11 cellular contexts compared by ENCODE assay signal in the genomic region with DNA sequence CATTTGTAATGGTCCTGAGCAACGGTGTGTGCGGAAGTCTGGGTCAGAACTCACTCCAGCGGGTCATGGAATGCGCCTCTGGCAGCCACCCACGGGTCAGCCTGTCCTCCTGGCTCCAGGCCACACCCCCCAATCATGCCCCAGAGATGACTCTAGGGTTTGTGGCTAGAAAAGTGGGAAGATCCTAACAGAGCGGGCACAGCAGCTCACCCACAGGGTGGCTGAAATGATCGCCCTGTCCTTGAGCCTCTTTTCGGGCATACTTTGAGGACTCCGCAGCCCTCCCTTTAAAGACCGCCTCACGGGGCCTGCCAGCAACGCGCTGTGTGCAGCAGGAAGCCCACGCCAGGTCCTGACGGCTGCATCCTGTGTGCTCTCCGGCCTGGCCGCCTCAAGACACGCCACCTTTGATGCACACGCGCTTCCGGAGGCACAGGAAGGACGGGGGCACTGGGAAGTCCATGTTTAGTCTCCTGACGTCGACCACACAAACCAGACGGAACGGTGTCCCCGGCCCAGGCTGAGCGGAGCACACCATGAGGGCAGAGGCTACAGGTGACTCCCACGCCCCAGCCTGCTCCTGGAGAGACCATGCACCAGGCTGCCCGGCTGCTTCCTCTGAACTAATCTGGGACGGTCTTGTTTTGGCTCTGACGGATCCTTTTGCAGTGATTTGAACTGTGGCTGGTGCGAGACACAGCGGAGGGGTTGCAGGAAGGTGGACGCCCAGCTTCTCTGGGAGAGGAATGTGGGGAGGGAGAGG.
A peak's percentile ranks its signal among the peaks of the same experiment; 100 is the strongest.
DNase-seq lines count a peak whose midpoint lies in the region; ATAC-seq and TF ChIP-seq lines count a peak whose summit lies in the region.
"Had no signal": no experiment of that assay in that cellular context is flagged by ENCODE, and none has a peak within 500 bp of the region (broad histone marks: within the 10 kb centered on the region; RNA-seq: fewer than 3 reads in every experiment).

No MANE protein-coding gene starts in this region.

- H3K27me3 ChIP-seq in BE2C (no peaks in the 10 kb centered on the region), foreskin keratinocyte (no peaks in the 10 kb centered on the region)
- H3K27me3 ChIP-seq: breast epithelium had no signal

- TF ChIP-seq CTCF in BE2C (IDR thresholded peaks at IDR 0.05; ENCODE audit: low read depth, low read length), result no peak
- no peak for TF ChIP-seq CTCF in cardiac fibroblast (IDR thresholded peaks at IDR 0.05; ENCODE audit: low read depth, low read length)
- no peak for TF ChIP-seq CTCF in foreskin keratinocyte (conservative IDR thresholded peaks at IDR 0.05)

- peaks cover 0 to 8% of the 10 kb centered on the region in 2 donors for H3K36me3 Mint-ChIP-seq in naive B cell

- H3K27ac Mint-ChIP-seq in naive B cell, result peak overlapping the region in 5 of 6 donors; percentile 61 to 96 (median 95)

- peaks cover 0 to 3% (median 0%) of the 10 kb centered on the region in 7 donors for H3K9me3 Mint-ChIP-seq in naive B cell

- H3K4me3 ChIP-seq in BE2C (ENCODE audit: low read depth, low read length) (no peak overlapping the region), cardiac fibroblast (replicated peaks in 1 of 2; ENCODE audit: low read depth in 2 of 2, low read length in 2 of 2) (no peak overlapping the region)
- H3K4me3 ChIP-seq: breast epithelium had no signal

- H3K4me3 Mint-ChIP-seq in naive B cell, result peak overlapping the region; percentile 30 to 91 (median 69)

- peaks cover 6% of the 10 kb centered on the region for H3K4me1 ChIP-seq in BE2C
- no peaks in the 10 kb centered on the region for H3K4me1 ChIP-seq in foreskin keratinocyte
- H3K4me1 ChIP-seq: breast epithelium had no signal

- peaks cover 0 to 22% (median 0%) of the 10 kb centered on the region in 3 donors for H3K27me3 Mint-ChIP-seq in naive B cell

- H3K36me3 ChIP-seq in BE2C (peaks cover 4% of the 10 kb centered on the region), KOPT-K1 (ENCODE audit: insufficient read depth, low read length) (no peaks in the 10 kb centered on the region)
- H3K36me3 ChIP-seq: breast epithelium had no signal

- ATAC-seq in naive B cell (ENCODE audit: low read depth in 2 of 2) (peak; percentile 85 to 89), GM21423 (IDR thresholded peaks at IDR 0.05; ENCODE audit: unreplicated experiment) (no peak), foreskin keratinocyte (no peak), GM18870 (IDR thresholded peaks at IDR 0.05; ENCODE audit: unreplicated experiment) (no peak)

- peak; percentile 4 for DNase-seq in BE2C
- peak; percentile 28 to 29 for DNase-seq in cardiac fibroblast (ENCODE audit: low read depth in 2 of 2)
- peak; percentile 51 for DNase-seq in naive B cell
- DNase-seq in foreskin keratinocyte, result no peak
- DNase-seq in T-helper 9 cell, result no peak
- DNase-seq: DND-41, NCI-H1417 treated with DMSO at 0.1 percent for 48 hours had no signal

- peaks cover 0 to 69% (median 58%) of the 10 kb centered on the region in 3 donors for H3K4me1 Mint-ChIP-seq in naive B cell

- H3K27ac ChIP-seq in KOPT-K1 (ENCODE audit: low read depth, low read length, poor library complexity, severe bottlenecking) (peak overlapping the region; percentile 32), foreskin keratinocyte (no peak overlapping the region)

- H3K9me3 ChIP-seq in BE2C (no peaks in the 10 kb centered on the region), KOPT-K1 (ENCODE audit: insufficient read depth, low read length, poor library complexity, severe bottlenecking) (no peaks in the 10 kb centered on the region)
- H3K9me3 ChIP-seq: breast epithelium had no signal

Comparison
In these comparisons a context has a peak if more than half of its experiments do, and no peak if none do; other contexts are left out.
1. DNase-seq: peak in BE2C (single experiment), cardiac fibroblast (2 of 2) and naive B cell (single experiment); none in foreskin keratinocyte (0 of 2) and T-helper 9 cell (single experiment).
2. ATAC-seq: peak in naive B cell (2 of 2); none in GM21423 (single experiment), foreskin keratinocyte (single experiment) and GM18870 (single experiment).